In the genomic region with DNA sequence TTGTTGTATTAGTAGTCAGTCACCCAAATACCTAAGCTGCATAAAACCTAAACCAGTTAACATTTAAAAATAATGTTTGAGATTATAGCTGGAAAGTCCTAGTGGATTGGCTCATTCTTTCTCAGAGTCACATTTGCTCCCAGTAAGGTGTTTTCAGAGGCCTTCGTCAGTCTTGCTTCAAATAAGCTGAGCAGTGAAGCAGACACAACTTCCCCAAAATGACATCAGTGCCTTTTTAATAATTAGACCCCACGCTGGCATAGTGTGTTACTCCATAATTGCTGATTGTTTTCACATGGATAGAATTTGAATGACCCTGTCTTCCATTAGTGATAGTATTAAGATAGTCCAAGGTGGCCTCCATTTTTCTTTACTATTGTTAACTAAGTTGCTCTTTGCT, we compare ENCODE assay signal across 15 cellular contexts.
DNase-seq lines count a peak whose midpoint lies in the region; ATAC-seq and TF ChIP-seq lines count a peak whose summit lies in the region.
"Had no signal": no experiment of that assay in that cellular context is flagged by ENCODE, and none has a peak within 500 bp of the region (broad histone marks: within the 10 kb centered on the region; RNA-seq: fewer than 3 reads in every experiment).

No MANE protein-coding gene starts in this region.

- no peak overlapping the region for H3K4me3 Mint-ChIP-seq in activated B cell treated with CpG ODN at 0.5 μM for 24 hours
- no peak overlapping the region for H3K4me3 Mint-ChIP-seq in natural killer cell treated with Interleukin-12 subunit alpha and Interleukin-12 subunit beta and Interleukin-15 and Interleukin-18, amount 100 ng/mL, for 72 hours
- H3K4me3 Mint-ChIP-seq: CD4-positive, CD25-positive, alpha-beta regulatory T cell had no signal

- no peaks in the 10 kb centered on the region for H3K9me3 Mint-ChIP-seq in activated B cell treated with CpG ODN at 0.5 μM for 24 hours
- no peaks in the 10 kb centered on the region for H3K9me3 Mint-ChIP-seq in natural killer cell treated with Interleukin-12 subunit alpha and Interleukin-12 subunit beta and Interleukin-15 and Interleukin-18, amount 100 ng/mL, for 72 hours
- H3K9me3 Mint-ChIP-seq: IgD-negative memory B cell had no signal

- peak overlapping the region; percentile 70 for H3K27ac Mint-ChIP-seq in activated B cell treated with CpG ODN at 0.5 μM for 24 hours
- no peak overlapping the region for H3K27ac Mint-ChIP-seq in natural killer cell treated with Interleukin-12 subunit alpha and Interleukin-12 subunit beta and Interleukin-15 and Interleukin-18, amount 100 ng/mL, for 72 hours
- H3K27ac Mint-ChIP-seq: CD4-positive, CD25-positive, alpha-beta regulatory T cell; IgD-negative memory B cell had no signal

- peak; percentile 44 for ATAC-seq in GM18868 (IDR thresholded peaks at IDR 0.05; ENCODE audit: unreplicated experiment)
- peak; percentile 33 for ATAC-seq in HG02884 (IDR thresholded peaks at IDR 0.05; ENCODE audit: unreplicated experiment)
- peak; percentile 97 for ATAC-seq in activated B cell treated with CpG ODN at 0.5 μM for 24 hours (ENCODE audit: low read depth)
- no peak for ATAC-seq in Right ventricle myocardium inferior
- no peak for ATAC-seq in HG03135 (IDR thresholded peaks at IDR 0.05; ENCODE audit: unreplicated experiment)
- ATAC-seq in natural killer cell treated with Interleukin-12 subunit alpha and Interleukin-12 subunit beta and Interleukin-15 and Interleukin-18, amount 100 ng/mL, for 72 hours: no peak

- POLR2A ChIA-PET in activated B cell treated with CpG ODN at 0.5 μM for 24 hours (lab: Charles Lee): interaction anchor here (0.8 to 1.6 kb wide), 2 partner anchors 246 to 436 kb away, joined by 3 to 8 read pairs; a partner anchor contains a TSS

- intact Hi-C loops in activated B cell treated with CpG ODN at 0.5 μM for 24 hours (cut with micrococcal nuclease) (loop anchor here (1.0 to 10.0 kb wide), 6 partner anchors 27 to 525 kb away; a partner anchor contains a TSS), Right ventricle myocardium inferior (cut with DNase I) (no loop called here)

- CTCF ChIA-PET in activated B cell treated with CpG ODN at 0.5 μM for 24 hours (lab: Charles Lee): no interaction called here

- DNase-seq in activated B cell treated with CpG ODN at 0.5 μM for 24 hours: no peak
- DNase-seq in Right ventricle myocardium inferior (ENCODE audit: missing footprints): no peak
- no peak for DNase-seq in RPMI8226
- no peak for DNase-seq in natural killer cell treated with Interleukin-12 subunit alpha and Interleukin-12 subunit beta and Interleukin-15 and Interleukin-18, amount 100 ng/mL, for 72 hours (ENCODE audit: low spot score)
- DNase-seq: AML-193; Caco-2; CD4-positive, CD25-positive, alpha-beta regulatory T cell; GM23248; HCEC 1CT; NCI-H187; NCI-H345 had no signal

- H3K27me3 Mint-ChIP-seq in activated B cell treated with CpG ODN at 0.5 μM for 24 hours: no peaks in the 10 kb centered on the region
- no peaks in the 10 kb centered on the region for H3K27me3 Mint-ChIP-seq in natural killer cell treated with Interleukin-12 subunit alpha and Interleukin-12 subunit beta and Interleukin-15 and Interleukin-18, amount 100 ng/mL, for 72 hours
- H3K27me3 Mint-ChIP-seq: CD4-positive, CD25-positive, alpha-beta regulatory T cell; IgD-negative memory B cell had no signal

- peaks cover 31% of the 10 kb centered on the region for H3K4me1 Mint-ChIP-seq in activated B cell treated with CpG ODN at 0.5 μM for 24 hours
- peaks cover 4 to 17% of the 10 kb centered on the region in 2 donors for H3K4me1 Mint-ChIP-seq in natural killer cell treated with Interleukin-12 subunit alpha and Interleukin-12 subunit beta and Interleukin-15 and Interleukin-18, amount 100 ng/mL, for 72 hours (ENCODE audit: low read depth in 2 of 2)
- H3K4me1 Mint-ChIP-seq: CD4-positive, CD25-positive, alpha-beta regulatory T cell had no signal

- no peaks in the 10 kb centered on the region for H3K36me3 Mint-ChIP-seq in activated B cell treated with CpG ODN at 0.5 μM for 24 hours (ENCODE audit: low read depth)
- H3K36me3 Mint-ChIP-seq in natural killer cell treated with Interleukin-12 subunit alpha and Interleukin-12 subunit beta and Interleukin-15 and Interleukin-18, amount 100 ng/mL, for 72 hours: peaks cover 5% of the 10 kb centered on the region

- TF ChIP-seq CTCF in activated B cell treated with CpG ODN at 0.5 μM for 24 hours (IDR thresholded peaks at IDR 0.05): no peak

Comparison
In these comparisons a context has a peak if more than half of its experiments do, and no peak if none do; other contexts are left out.
1. ATAC-seq: peak in GM18868 (single experiment), HG02884 (single experiment) and activated B cell treated with CpG ODN at 0.5 μM for 24 hours (single experiment); none in Right ventricle myocardium inferior (single experiment), HG03135 (single experiment) and natural killer cell treated with Interleukin-12 subunit alpha and Interleukin-12 subunit beta and Interleukin-15 and Interleukin-18, amount 100 ng/mL, for 72 hours (0 of 2).